Comparison of ENCODE assay signal across 16 cellular contexts in the genomic region with DNA sequence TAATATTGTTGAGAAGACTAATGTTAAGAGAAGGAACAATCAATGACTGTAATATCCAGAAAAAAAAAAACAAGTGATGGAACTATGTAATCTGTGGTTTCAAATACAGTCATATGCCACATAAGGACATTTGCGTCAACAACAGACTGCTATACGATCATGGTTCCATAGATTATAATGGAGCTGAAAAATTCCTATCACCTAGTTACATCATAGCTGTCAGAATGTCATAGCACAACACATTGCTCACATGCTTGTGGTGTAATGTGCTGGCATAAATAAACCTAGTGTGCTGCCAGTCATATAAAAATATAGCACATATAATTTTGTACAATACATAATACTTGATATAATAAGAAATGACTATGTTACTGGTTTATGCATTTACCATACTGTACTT.
"Had no signal": no experiment of that assay in that cellular context is flagged by ENCODE, and none has a peak within 500 bp of the region (broad histone marks: within the 10 kb centered on the region; RNA-seq: fewer than 3 reads in every experiment).

No MANE protein-coding gene starts in this region.

- H3K36me3 ChIP-seq: colonic mucosa, esophagus muscularis mucosa, gastrocnemius medialis, heart right ventricle, left lung, lower lobe of right lung had no signal

- H3K9me3 ChIP-seq: colonic mucosa, esophagus muscularis mucosa, gastrocnemius medialis, left lung, lower lobe of right lung had no signal

- H3K27ac ChIP-seq: colonic mucosa, esophagus muscularis mucosa, foreskin keratinocyte, gastrocnemius medialis, heart right ventricle, left lung, lower lobe of right lung had no signal

- H3K4me1 ChIP-seq: colonic mucosa, esophagus muscularis mucosa, foreskin keratinocyte, gastrocnemius medialis, heart right ventricle, left lung, lower lobe of right lung had no signal

- H3K4me3 ChIP-seq: colonic mucosa, esophagus muscularis mucosa, gastrocnemius medialis, heart right ventricle, left lung, lower lobe of right lung, mucosa of descending colon had no signal

- H3K27me3 ChIP-seq: colonic mucosa, esophagus muscularis mucosa, foreskin keratinocyte, gastrocnemius medialis, heart right ventricle, left lung had no signal

- DNase-seq: colonic mucosa; cortex of kidney; effector CD8-positive, alpha-beta T cell; foreskin keratinocyte; gastrocnemius medialis; glutamatergic neuron; head of caudate nucleus; heart right ventricle; hippocampal formation; left cardiac atrium; left lung; left ventricle myocardium superior; lower lobe of right lung; mesenchymal stem cell; mucosa of descending colon had no signal
